8 cellular contexts compared by ENCODE assay signal in the genomic region with DNA sequence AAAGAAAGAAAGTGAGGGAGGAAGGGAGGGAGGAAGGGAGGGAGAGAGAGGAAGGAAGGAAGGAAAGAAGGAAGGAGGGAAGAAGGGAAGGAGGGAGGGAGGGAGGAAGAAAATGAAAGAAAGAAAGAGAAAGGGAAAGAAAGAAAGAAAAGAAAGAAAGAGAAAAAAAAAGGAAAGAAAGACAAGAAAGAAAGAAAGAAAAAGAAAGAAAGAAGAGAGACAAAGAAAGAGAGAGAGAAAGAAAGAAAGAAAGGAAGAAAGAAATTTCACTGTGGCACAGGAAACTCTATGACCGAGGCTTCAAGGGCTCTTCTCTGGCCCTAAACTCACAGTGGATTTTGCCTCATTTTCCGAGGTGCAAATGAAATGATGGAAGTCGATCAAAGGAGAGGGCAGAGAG.
DNase-seq lines count a peak whose midpoint lies in the region; ATAC-seq and TF ChIP-seq lines count a peak whose summit lies in the region.
"Not testable (repeated sequence)": the region's sequence is repeated elsewhere in the genome, so short reads cannot be mapped to it uniquely, and the experiment has no call there.

No MANE protein-coding gene starts in this region.

- peak overlapping the region; percentile 44; the same call in 1 of the 2 replicates for H3K4me3 ChIP-seq in HUES48 (ENCODE audit: low read depth, low read length)

- H3K27me3 Mint-ChIP-seq in CD4-positive, alpha-beta T cell: peaks cover 11% of the 10 kb centered on the region
- H3K27me3 Mint-ChIP-seq in WTC11 (ENCODE audit: low read depth): peaks cover 16% of the 10 kb centered on the region
- peaks cover 12% of the 10 kb centered on the region for H3K27me3 Mint-ChIP-seq in activated CD8-positive, alpha-beta memory T cell treated with anti-CD3 and anti-CD28 coated beads, Interleukin-2, amount 10 ng/mL, durations not matched to agents 7 days and 5 days
- not testable (repeated sequence) for H3K27me3 Mint-ChIP-seq in activated naive CD8-positive, alpha-beta T cell; endothelial cell (ENCODE audit: unreplicated experiment)
- H3K27me3 Mint-ChIP-seq in naive thymus-derived CD8-positive, alpha-beta T cell: peaks cover 1 to 13% (median 7%) of the 10 kb centered on the region in 5 donors
- peaks cover 13% of the 10 kb centered on the region for H3K27me3 Mint-ChIP-seq in stimulated activated naive CD8-positive, alpha-beta T cell treated with anti-CD3 and anti-CD28 coated beads, Interleukin-15, Interleukin-2, amounts not matched to agents 100 ng/mL and 50 ng/mL, for 24 hours

- not testable (repeated sequence) for H3K4me1 Mint-ChIP-seq in CD4-positive, alpha-beta T cell (ENCODE audit: low read depth); WTC11; activated CD8-positive, alpha-beta memory T cell treated with anti-CD3 and anti-CD28 coated beads, Interleukin-2, amount 10 ng/mL, durations not matched to agents 7 days and 5 days; activated naive CD8-positive, alpha-beta T cell (ENCODE audit: low read depth); endothelial cell (ENCODE audit: unreplicated experiment); naive thymus-derived CD8-positive, alpha-beta T cell; stimulated activated naive CD8-positive, alpha-beta T cell treated with anti-CD3 and anti-CD28 coated beads, Interleukin-15, Interleukin-2, amounts not matched to agents 100 ng/mL and 50 ng/mL, for 24 hours (ENCODE audit: low read depth)

- peak overlapping the region; percentile 58 for H3K4me3 Mint-ChIP-seq in CD4-positive, alpha-beta T cell
- H3K4me3 Mint-ChIP-seq in WTC11 (peak overlapping the region; percentile 67), endothelial cell (ENCODE audit: unreplicated experiment) (peak overlapping the region; percentile 6)
- H3K4me3 Mint-ChIP-seq in activated CD8-positive, alpha-beta memory T cell treated with anti-CD3 and anti-CD28 coated beads, Interleukin-2, amount 10 ng/mL, durations not matched to agents 7 days and 5 days: peak overlapping the region; percentile 32
- H3K4me3 Mint-ChIP-seq in activated naive CD8-positive, alpha-beta T cell: peak overlapping the region; percentile 74
- peak overlapping the region; percentile 36 to 80 (median 70) for H3K4me3 Mint-ChIP-seq in naive thymus-derived CD8-positive, alpha-beta T cell
- H3K4me3 Mint-ChIP-seq in stimulated activated naive CD8-positive, alpha-beta T cell treated with anti-CD3 and anti-CD28 coated beads, Interleukin-15, Interleukin-2, amounts not matched to agents 100 ng/mL and 50 ng/mL, for 24 hours: peak overlapping the region; percentile 61

- not testable (repeated sequence) for H3K4me1 ChIP-seq in HUES48 (ENCODE audit: control insufficient read depth, insufficient read depth, low read length)

- POLR2A ChIA-PET in CD4-positive, alpha-beta T cell (lab: Charles Lee); WTC11 (lab: Charles Lee); naive thymus-derived CD8-positive, alpha-beta T cell (lab: Charles Lee): not testable (repeated sequence)

- not testable (repeated sequence) for DNase-seq in CD4-positive, alpha-beta T cell; WTC11 (ENCODE audit: low spot score); activated CD8-positive, alpha-beta memory T cell treated with anti-CD3 and anti-CD28 coated beads, Interleukin-2, amount 10 ng/mL, durations not matched to agents 7 days and 5 days; endothelial cell (ENCODE audit: low spot score); naive thymus-derived CD8-positive, alpha-beta T cell

- TF ChIP-seq CTCF in CD4-positive, alpha-beta T cell (IDR thresholded peaks at IDR 0.05); WTC11 (IDR thresholded peaks at IDR 0.05); endothelial cell (IDR thresholded peaks at IDR 0.05; ENCODE audit: unreplicated experiment): not testable (repeated sequence)

- intact Hi-C loops in CD4-positive, alpha-beta T cell (cut with DNase I, micrococcal nuclease): not testable (repeated sequence)

- CTCF ChIA-PET in CD4-positive, alpha-beta T cell (lab: Charles Lee); WTC11 (lab: Charles Lee); activated CD8-positive, alpha-beta memory T cell treated with anti-CD3 and anti-CD28 coated beads, Interleukin-2, amount 10 ng/mL, durations not matched to agents 7 days and 5 days (lab: Charles Lee): not testable (repeated sequence)

- H3K27me3 ChIP-seq in CD4-positive, alpha-beta T cell (ENCODE audit: control insufficient read depth, insufficient read depth, low read length); HUES48 (ENCODE audit: control insufficient read depth, insufficient read depth, low read length): not testable (repeated sequence)

- not testable (repeated sequence) for H3K27ac ChIP-seq in CD4-positive, alpha-beta T cell (ENCODE audit: low read depth, low read length); HUES48 (ENCODE audit: low read depth, low read length)

- not testable (repeated sequence) for H3K9me3 ChIP-seq in CD4-positive, alpha-beta T cell (ENCODE audit: control insufficient read depth, low read length); HUES48 (ENCODE audit: control insufficient read depth, insufficient read depth, low read length)

- H3K9ac ChIP-seq in HUES48 (ENCODE audit: low read depth, low read length): not testable (repeated sequence)

- H3K36me3 Mint-ChIP-seq in CD4-positive, alpha-beta T cell (ENCODE audit: low read depth); WTC11; activated CD8-positive, alpha-beta memory T cell treated with anti-CD3 and anti-CD28 coated beads, Interleukin-2, amount 10 ng/mL, durations not matched to agents 7 days and 5 days; activated naive CD8-positive, alpha-beta T cell; endothelial cell (ENCODE audit: low read depth, unreplicated experiment); naive thymus-derived CD8-positive, alpha-beta T cell; stimulated activated naive CD8-positive, alpha-beta T cell treated with anti-CD3 and anti-CD28 coated beads, Interleukin-15, Interleukin-2, amounts not matched to agents 100 ng/mL and 50 ng/mL, for 24 hours (ENCODE audit: low read depth): not testable (repeated sequence)

- H3K36me3 ChIP-seq in HUES48 (ENCODE audit: control insufficient read depth, insufficient read depth, low read length): not testable (repeated sequence)

- not testable (repeated sequence) for H3K27ac Mint-ChIP-seq in CD4-positive, alpha-beta T cell; WTC11; activated CD8-positive, alpha-beta memory T cell treated with anti-CD3 and anti-CD28 coated beads, Interleukin-2, amount 10 ng/mL, durations not matched to agents 7 days and 5 days; activated naive CD8-positive, alpha-beta T cell
- H3K27ac Mint-ChIP-seq in endothelial cell (ENCODE audit: unreplicated experiment): peak overlapping the region; percentile 39
- peak overlapping the region in 1 of 10 donors; percentile 73 for H3K27ac Mint-ChIP-seq in naive thymus-derived CD8-positive, alpha-beta T cell
- H3K27ac Mint-ChIP-seq in stimulated activated naive CD8-positive, alpha-beta T cell treated with anti-CD3 and anti-CD28 coated beads, Interleukin-15, Interleukin-2, amounts not matched to agents 100 ng/mL and 50 ng/mL, for 24 hours: peak overlapping the region; percentile 52

- H3K9me3 Mint-ChIP-seq in CD4-positive, alpha-beta T cell; WTC11; activated CD8-positive, alpha-beta memory T cell treated with anti-CD3 and anti-CD28 coated beads, Interleukin-2, amount 10 ng/mL, durations not matched to agents 7 days and 5 days (ENCODE audit: low read depth); activated naive CD8-positive, alpha-beta T cell (ENCODE audit: low read depth); endothelial cell (ENCODE audit: unreplicated experiment); naive thymus-derived CD8-positive, alpha-beta T cell; stimulated activated naive CD8-positive, alpha-beta T cell treated with anti-CD3 and anti-CD28 coated beads, Interleukin-15, Interleukin-2, amounts not matched to agents 100 ng/mL and 50 ng/mL, for 24 hours: not testable (repeated sequence)

- not testable (repeated sequence) for ATAC-seq in CD4-positive, alpha-beta T cell (ENCODE audit: poor library complexity); WTC11; activated CD8-positive, alpha-beta memory T cell treated with anti-CD3 and anti-CD28 coated beads, Interleukin-2, amount 10 ng/mL, durations not matched to agents 7 days and 5 days; naive thymus-derived CD8-positive, alpha-beta T cell

TF ChIP-seq in WTC11, 78 proteins besides CTCF, POLR2A, EP300 and RAD21:
- TF ChIP-seq, protein P1, sequence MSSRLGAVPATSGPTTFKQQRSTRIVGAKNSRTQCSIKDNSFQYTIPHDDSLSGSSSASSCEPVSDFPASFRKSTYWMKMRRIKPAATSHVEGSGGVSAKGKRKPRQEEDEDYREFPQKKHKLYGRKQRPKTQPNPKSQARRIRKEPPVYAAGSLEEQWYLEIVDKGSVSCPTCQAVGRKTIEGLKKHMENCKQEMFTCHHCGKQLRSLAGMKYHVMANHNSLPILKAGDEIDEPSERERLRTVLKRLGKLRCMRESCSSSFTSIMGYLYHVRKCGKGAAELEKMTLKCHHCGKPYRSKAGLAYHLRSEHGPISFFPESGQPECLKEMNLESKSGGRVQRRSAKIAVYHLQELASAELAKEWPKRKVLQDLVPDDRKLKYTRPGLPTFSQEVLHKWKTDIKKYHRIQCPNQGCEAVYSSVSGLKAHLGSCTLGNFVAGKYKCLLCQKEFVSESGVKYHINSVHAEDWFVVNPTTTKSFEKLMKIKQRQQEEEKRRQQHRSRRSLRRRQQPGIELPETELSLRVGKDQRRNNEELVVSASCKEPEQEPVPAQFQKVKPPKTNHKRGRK (CRISPR knock-in tag; IDR thresholded peaks at IDR 0.05; ENCODE audit: borderline replicate concordance): 0 out of 2 replicates have a peak, but pooled peaks have one; percentile 69

Comparison
In these comparisons a context has a peak if more than half of its experiments do, and no peak if none do; other contexts are left out.
1. H3K4me3 Mint-ChIP-seq: peak in every context shown above with its lines; median percentile 74 in activated naive CD8-positive, alpha-beta T cell; 70 in naive thymus-derived CD8-positive, alpha-beta T cell; 67 in WTC11; 61 in stimulated activated naive CD8-positive, alpha-beta T cell treated with anti-CD3 and anti-CD28 coated beads, Interleukin-15, Interleukin-2, amounts not matched to agents 100 ng/mL and 50 ng/mL, for 24 hours; 58 in CD4-positive, alpha-beta T cell; 32 in activated CD8-positive, alpha-beta memory T cell treated with anti-CD3 and anti-CD28 coated beads, Interleukin-2, amount 10 ng/mL, durations not matched to agents 7 days and 5 days; 6 in endothelial cell.